In genomic region chr11:12800032-12800671, GRCh38 we compare ENCODE assay signal across 8 cellular contexts.
DNase-seq lines count a peak whose midpoint lies in the region; ATAC-seq, FAIRE-seq and TF ChIP-seq lines count a peak whose summit lies in the region.

No MANE protein-coding gene starts in this region.

- H3K36me3 ChIP-seq in HepG2 (replicated peaks in 1 of 2; ENCODE audit: control insufficient read depth in 1 of 2, insufficient read depth in 2 of 2, low read length in 2 of 2): peaks cover 2 to 9% of the 10 kb centered on the region in 2 experiments; a peak in 1 of 5 replicates

- no peaks in the 10 kb centered on the region for H3K9me3 ChIP-seq in HepG2 (ENCODE audit: low read length)

- H3K27ac ChIP-seq in HepG2 (ENCODE audit: extremely low read length, insufficient read depth, low read length): peak overlapping the region; percentile 96

- TF ChIP-seq RAD21 in Ishikawa (IDR thresholded peaks at IDR 0.05; ENCODE audit: low read depth): no peak
- TF ChIP-seq RAD21 in HepG2 (CRISPR knock-in tag; IDR thresholded peaks at IDR 0.05): no peak

- peak; percentile 60 for FAIRE-seq in HepG2 (lab: Jason Lieb, UNC)

- DNase-seq in ACHN: peak; percentile 65
- peak; percentile 86 for DNase-seq in HepG2 (ENCODE audit: low spot score)
- no peak for DNase-seq in stimulated activated CD4-positive, alpha-beta T cell treated with anti-CD3 and anti-CD28 coated beads, Interleukin-4, amount 100 ng/mL, for 24 hours
- DNase-seq in stimulated activated naive CD4-positive, alpha-beta T cell (lab: John Stamatoyannopoulos, UW): no peak

- peaks cover 75% of the 10 kb centered on the region for H3K4me1 Mint-ChIP-seq in brain

- no peaks in the 10 kb centered on the region for H3K27me3 ChIP-seq in HepG2 (ENCODE audit: control insufficient read depth in 1 of 2, insufficient read depth in 2 of 2, low read length in 2 of 2)

- CTCF ChIA-PET in HepG2 (lab: Yijun Ruan, JAX; ENCODE audit: low intra/inter-chr PET ratio, low total read pairs): no interaction called here

- H3K9ac ChIP-seq in HepG2 (ENCODE audit: insufficient read depth, low read depth, low read length): peak overlapping the region; percentile 62

- no peak overlapping the region for H2AFZ ChIP-seq in HepG2 (ENCODE audit: low read length)

- peaks cover 32% of the 10 kb centered on the region for H3K79me2 ChIP-seq in HepG2 (ENCODE audit: insufficient read depth, low read length)

- H3K4me3 Mint-ChIP-seq in brain: peak overlapping the region; percentile 48 to 77 (median 70)

- 0 out of 4 replicates have a peak, but pooled peaks of 1 of the 2 experiments have one; percentile 25 for TF ChIP-seq POLR2A in HepG2 (IDR thresholded peaks at IDR 0.05; ENCODE audit: insufficient read depth in 1 of 2, low read depth in 2 of 2, low read length in 2 of 2)

- TF ChIP-seq EP300 in Ishikawa (IDR thresholded peaks at IDR 0.05; ENCODE audit: borderline replicate concordance) (no peak), HepG2 (IDR thresholded peaks at IDR 0.05; ENCODE audit: low read depth in 2 of 2, low read length in 2 of 2) (0 out of 4 replicates have a peak, but pooled peaks of 1 of the 2 experiments have one; percentile 21), HepG2 (CRISPR knock-in tag; IDR thresholded peaks at IDR 0.05; ENCODE audit: borderline replicate concordance) (no peak)

- H3K27ac Mint-ChIP-seq in brain: peak overlapping the region; percentile 64 to 96 (median 93)

- WGBS in HepG2 (ENCODE audit: low lambda C conversion rate): 14% methylated on average over 8 of the region's 8 CpGs

- in situ Hi-C loops in ACHN (cut with HindIII; ENCODE audit: low pct_ligation_motif_present, low pct_unique_long_range_greater_than_20kb, low sequenced_read_pairs): no loop called here
- in situ Hi-C loops in HepG2 (cut with HindIII; ENCODE audit: extremely low pct_ligation_motif_present, low pct_unique_long_range_greater_than_20kb): no loop called here

- no peak overlapping the region; a peak in 1 of 6 replicates for H3K4me3 ChIP-seq in HepG2 (replicated peaks in 1 of 3; ENCODE audit: insufficient read depth in 1 of 3, low read depth in 2 of 3, low read length in 3 of 3)

- peaks cover 70% of the 10 kb centered on the region for H3K4me1 ChIP-seq in HepG2 (ENCODE audit: insufficient read depth, low read length)

- H4K20me1 ChIP-seq in HepG2 (ENCODE audit: insufficient read depth, low read length): no peaks in the 10 kb centered on the region

- H3K9me3 Mint-ChIP-seq in brain: no peaks in the 10 kb centered on the region

- ATAC-seq in HepG2 (peak; percentile 69), HG03025 (IDR thresholded peaks at IDR 0.05; ENCODE audit: low FRiP score, unreplicated experiment) (no peak), HG02588 (IDR thresholded peaks at IDR 0.05; ENCODE audit: unreplicated experiment) (no peak)

- POLR2A ChIA-PET in HepG2 (lab: Yijun Ruan, JAX): interaction anchor here (0.8 to 1.5 kb wide), 4 partner anchors 24 to 423 kb away, joined by 3 to 9 read pairs (median 4); partner anchors contain the start of gene PARVA

- BruUV-seq in HepG2 (replicated peaks; lab: Mats Ljungman, UMichigan): no TSS peak

- H3K4me2 ChIP-seq in HepG2 (ENCODE audit: low read depth, low read length): peak overlapping the region; percentile 50

- peaks cover 20% of the 10 kb centered on the region for H3K36me3 Mint-ChIP-seq in brain

- no peak for TF ChIP-seq CTCF in brain (conservative IDR thresholded peaks at IDR 0.05)
- TF ChIP-seq CTCF in HepG2 (CRISPR knock-in tag; IDR thresholded peaks at IDR 0.05): no peak

- intact Hi-C loops in HepG2 (cut with micrococcal nuclease; ENCODE audit: unreplicated experiment): loop anchor here (5.0 kb wide), 1 partner anchor 123 kb away; no protein-coding TSS in a partner anchor

- H3K27me3 Mint-ChIP-seq in brain: peaks cover 3% of the 10 kb centered on the region

TF ChIP-seq in Ishikawa, 13 proteins besides CTCF, POLR2A, EP300 and RAD21:
- TF ChIP-seq CEBPB (IDR thresholded peaks at IDR 0.05): peak; percentile 22; the same call in 1 of the 2 replicates
- TF ChIP-seq USF1 (IDR thresholded peaks at IDR 0.05): no peak
- TF ChIP-seq EGR1 (IDR thresholded peaks at IDR 0.05): no peak

TF ChIP-seq in HepG2, 621 proteins besides CTCF, POLR2A, EP300 and RAD21 (continues in another document):
- TF ChIP-seq ZNF280D (CRISPR knock-in tag; IDR thresholded peaks at IDR 0.05) (0 out of 2 replicates have a peak, but pooled peaks have one; percentile 49), MAF1 (CRISPR knock-in tag; IDR thresholded peaks at IDR 0.05; ENCODE audit: borderline replicate concordance) (no peak), TEAD3 (CRISPR knock-in tag; optimal IDR thresholded peaks at IDR 0.05; ENCODE audit: borderline replicate concordance) (peak; percentile 60), BCL6 (CRISPR knock-in tag; IDR thresholded peaks at IDR 0.05) (peak; percentile 91), ELF3 (CRISPR knock-in tag; IDR thresholded peaks at IDR 0.05) (peak; percentile 53), SAP130 (CRISPR knock-in tag; IDR thresholded peaks at IDR 0.05; ENCODE audit: low read depth) (peak; percentile 68), MXI1 (IDR thresholded peaks at IDR 0.05; ENCODE audit: borderline replicate concordance, low read depth, low read length) (0 out of 3 replicates have a peak, but pooled peaks have one; percentile 17), BCL3 (CRISPR knock-in tag; IDR thresholded peaks at IDR 0.05) (no peak), PHF21A (CRISPR knock-in tag; IDR thresholded peaks at IDR 0.05) (peak; percentile 33; the same call in 1 of the 2 replicates), TBP (CRISPR knock-in tag; IDR thresholded peaks at IDR 0.05) (no peak), MLXIP (CRISPR knock-in tag; IDR thresholded peaks at IDR 0.05; ENCODE audit: borderline replicate concordance) (no peak), CSRNP1 (CRISPR knock-in tag; IDR thresholded peaks at IDR 0.05) (no peak)

Comparison
In these comparisons a context has a peak if more than half of its experiments do, and no peak if none do; other contexts are left out.
1. DNase-seq: peak in ACHN (single experiment) and HepG2 (single experiment); none in stimulated activated CD4-positive, alpha-beta T cell treated with anti-CD3 and anti-CD28 coated beads, Interleukin-4, amount 100 ng/mL, for 24 hours (single experiment) and stimulated activated naive CD4-positive, alpha-beta T cell (0 of 6).